ENCODE assay signal across 16 cellular contexts in genomic region chr2:6881036-6881435, GRCh38. TPM values are rescaled to one million over a fixed set of nuclear protein-coding genes. Genes with fewer than 3 reads are reported as not detected.
DNase-seq lines count a peak whose midpoint lies in the region; ATAC-seq and TF ChIP-seq lines count a peak whose summit lies in the region.
"Had no signal": no experiment of that assay in that cellular context is flagged by ENCODE, and none has a peak within 500 bp of the region (broad histone marks: within the 10 kb centered on the region; RNA-seq: fewer than 3 reads in every experiment).

No MANE protein-coding gene starts in this region.

- CTCF ChIA-PET in activated CD8-positive, alpha-beta T cell treated with anti-CD3 and anti-CD28 coated beads for 36 hours (lab: Charles Lee): interaction anchor here (0.6 to 7.1 kb wide), 7 partner anchors 14 to 1856 kb away, joined by 3 to 69 read pairs (median 4); partner anchors contain the start of gene CMPK2

- POLR2A ChIA-PET in activated CD8-positive, alpha-beta T cell treated with anti-CD3 and anti-CD28 coated beads for 36 hours (lab: Charles Lee): interaction anchor here (1.0 to 6.8 kb wide), 3 partner anchors 13 to 27 kb away, joined by 3 to 48 read pairs (median 3); partner anchors contain the start of gene CMPK2

- H3K27me3 Mint-ChIP-seq in activated T-cell treated with anti-CD3 and anti-CD28 coated beads, Interleukin-2, amount 50 U/mL, for 4 hours (ENCODE audit: low read depth): no peaks in the 10 kb centered on the region
- no peaks in the 10 kb centered on the region for H3K27me3 Mint-ChIP-seq in activated CD8-positive, alpha-beta T cell treated with anti-CD3 and anti-CD28 coated beads for 36 hours
- H3K27me3 Mint-ChIP-seq in natural killer cell (ENCODE audit: low read depth in 2 of 2): no peaks in the 10 kb centered on the region

- H3K9me3 Mint-ChIP-seq in activated T-cell treated with anti-CD3 and anti-CD28 coated beads, Interleukin-2, amount 50 U/mL, for 4 hours: no peaks in the 10 kb centered on the region
- no peaks in the 10 kb centered on the region for H3K9me3 Mint-ChIP-seq in activated CD8-positive, alpha-beta T cell treated with anti-CD3 and anti-CD28 coated beads for 36 hours
- no peaks in the 10 kb centered on the region for H3K9me3 Mint-ChIP-seq in natural killer cell
- H3K9me3 Mint-ChIP-seq: effector memory CD8-positive, alpha-beta T cell had no signal

- peak overlapping the region; percentile 62 for H3K27ac Mint-ChIP-seq in activated CD8-positive, alpha-beta T cell treated with anti-CD3 and anti-CD28 coated beads for 36 hours
- peak overlapping the region; percentile 19 to 79 for H3K27ac Mint-ChIP-seq in natural killer cell
- H3K27ac Mint-ChIP-seq: HFFc6, nephron progenitor cell had no signal

- ATAC-seq in activated T-cell treated with anti-CD3 and anti-CD28 coated beads, Interleukin-2, amount 50 U/mL, for 4 hours: peak; percentile 36 to 37
- ATAC-seq in activated CD8-positive, alpha-beta T cell treated with anti-CD3 and anti-CD28 coated beads for 36 hours: peak; percentile 41
- ATAC-seq in natural killer cell: no peak
- ATAC-seq: heart right ventricle, psoas muscle, SK-N-SH treated with all-trans-retinoic acid at 6 μM for 48 hours had no signal

- intact Hi-C loops in activated CD8-positive, alpha-beta T cell treated with anti-CD3 and anti-CD28 coated beads for 36 hours (cut with micrococcal nuclease): no loop called here
- intact Hi-C loops in natural killer cell (cut with micrococcal nuclease) (no loop called here), posterior cingulate gyrus (cut with DNase I) (no loop called here)

- peak overlapping the region; percentile 41 for H3K4me3 Mint-ChIP-seq in activated T-cell treated with anti-CD3 and anti-CD28 coated beads, Interleukin-2, amount 50 U/mL, for 4 hours
- no peak overlapping the region for H3K4me3 Mint-ChIP-seq in activated CD8-positive, alpha-beta T cell treated with anti-CD3 and anti-CD28 coated beads for 36 hours
- peak overlapping the region; percentile 22 for H3K4me3 Mint-ChIP-seq in natural killer cell
- H3K4me3 Mint-ChIP-seq: HFFc6, nephron progenitor cell had no signal

- no peak for DNase-seq in activated T-cell treated with anti-CD3 and anti-CD28 coated beads, Interleukin-2, amount 50 U/mL, for 4 hours
- DNase-seq in activated T-cell treated with anti-CD3 and anti-CD28 coated beads for 4 hours (no peak), KBM-7 (peak; percentile 61), natural killer cell (no peak), GOT3 (lab: John Stamatoyannopoulos, UW) (no peak), posterior cingulate gyrus (no peak)
- DNase-seq in activated CD8-positive, alpha-beta T cell treated with anti-CD3 and anti-CD28 coated beads for 36 hours: no peak
- DNase-seq in central memory CD4-positive, alpha-beta T cell: no peak
- DNase-seq: adrenal gland, heart right ventricle, HFFc6, nephron progenitor cell, psoas muscle, testis had no signal

- TF ChIP-seq CTCF in activated CD8-positive, alpha-beta T cell treated with anti-CD3 and anti-CD28 coated beads for 36 hours (IDR thresholded peaks at IDR 0.05): no peak
- no peak for TF ChIP-seq CTCF in natural killer cell (IDR thresholded peaks at IDR 0.05)

- in situ Hi-C loops in KBM-7 (cut with MboI; ENCODE audit: low pct_unique_long_range_greater_than_20kb, low sequenced_read_pairs): no loop called here

- H3K4me1 Mint-ChIP-seq in activated T-cell treated with anti-CD3 and anti-CD28 coated beads, Interleukin-2, amount 50 U/mL, for 4 hours (ENCODE audit: low read depth): peaks cover 53% of the 10 kb centered on the region
- H3K4me1 Mint-ChIP-seq in activated CD8-positive, alpha-beta T cell treated with anti-CD3 and anti-CD28 coated beads for 36 hours (ENCODE audit: low read depth): peaks cover 45% of the 10 kb centered on the region
- peaks cover 38 to 39% of the 10 kb centered on the region in 2 donors for H3K4me1 Mint-ChIP-seq in natural killer cell

- H3K36me3 Mint-ChIP-seq in activated T-cell treated with anti-CD3 and anti-CD28 coated beads, Interleukin-2, amount 50 U/mL, for 4 hours (ENCODE audit: insufficient read depth): peaks cover 20% of the 10 kb centered on the region
- no peaks in the 10 kb centered on the region for H3K36me3 Mint-ChIP-seq in activated CD8-positive, alpha-beta T cell treated with anti-CD3 and anti-CD28 coated beads for 36 hours (ENCODE audit: low read depth)
- no peaks in the 10 kb centered on the region for H3K36me3 Mint-ChIP-seq in natural killer cell

RNA-seq across cellular contexts. Expression of gene RSAD2, which starts 3.5 kb away (rescaled TPM):
- total RNA-seq in activated T-cell treated with anti-CD3 and anti-CD28 coated beads, Interleukin-2, amount 50 U/mL, for 4 hours: 1 to 10 TPM; 2.8 to 4.3 (median 3.3) TPM
- 1 to 10 TPM; 2.8 to 3.7 TPM for total RNA-seq in activated CD8-positive, alpha-beta T cell treated with anti-CD3 and anti-CD28 coated beads for 36 hours
- total RNA-seq in natural killer cell: 10 to 100 TPM in 1 of 3 donors, 1 to 10 TPM in 2; 7.9 to 12.0 (median 9.4) TPM
- total RNA-seq: HFFc6 had no signal

RNA-seq across cellular contexts. Expression of gene CMPK2, which starts 15.3 kb away (rescaled TPM):
- total RNA-seq in activated T-cell treated with anti-CD3 and anti-CD28 coated beads, Interleukin-2, amount 50 U/mL, for 4 hours: 1 to 10 TPM; 2.5 to 4.2 (median 3.2) TPM
- 1 to 10 TPM; 3.2 to 4.5 TPM for total RNA-seq in activated CD8-positive, alpha-beta T cell treated with anti-CD3 and anti-CD28 coated beads for 36 hours
- total RNA-seq in natural killer cell: 10 to 100 TPM in 1 of 3 donors, 1 to 10 TPM in 2; 5.8 to 11.4 (median 8.6) TPM
- total RNA-seq: HFFc6 had no signal

RNA-seq across cellular contexts. Expression of gene RNF144A, which starts 36.2 kb away (rescaled TPM):
- total RNA-seq in activated T-cell treated with anti-CD3 and anti-CD28 coated beads, Interleukin-2, amount 50 U/mL, for 4 hours: 10 to 100 TPM; 13.7 to 25.6 (median 18.9) TPM
- total RNA-seq in activated CD8-positive, alpha-beta T cell treated with anti-CD3 and anti-CD28 coated beads for 36 hours: 10 to 100 TPM; 32.6 to 36.5 TPM
- total RNA-seq in natural killer cell: 10 to 100 TPM; 17.3 to 36.7 (median 19.0) TPM
- total RNA-seq: HFFc6 had no signal

Comparison
In these comparisons a context has a peak if more than half of its experiments do, and no peak if none do; other contexts are left out.
1. ATAC-seq: peak in activated T-cell treated with anti-CD3 and anti-CD28 coated beads, Interleukin-2, amount 50 U/mL, for 4 hours (2 of 2) and activated CD8-positive, alpha-beta T cell treated with anti-CD3 and anti-CD28 coated beads for 36 hours (single experiment); none in natural killer cell (0 of 3).